ENCODE assay signal across 7 cellular contexts in genomic region chr14:61415934-61416333, GRCh38.
DNase-seq lines count a peak whose midpoint lies in the region; ATAC-seq and TF ChIP-seq lines count a peak whose summit lies in the region.
"Not testable (repeated sequence)": the region's sequence is repeated elsewhere in the genome, so short reads cannot be mapped to it uniquely, and the experiment has no call there.

No MANE protein-coding gene starts in this region.

- H3K9me3 Mint-ChIP-seq in activated CD4-positive, alpha-beta T cell treated with anti-CD3 and anti-CD28 coated beads for 36 hours (ENCODE audit: low read depth); activated CD8-positive, alpha-beta T cell treated with anti-CD3 and anti-CD28 coated beads for 36 hours; activated T-helper 2 cell treated with anti-CD3 and anti-CD28 coated beads, Interferon-gamma antibody, Interleukin-2, Interleukin-4, amounts not matched to agents 10 μg/mL and 5 μg/mL and 100 μg/mL, durations not matched to agents 14 hours and 24 hours and 36 hours; activated naive CD8-positive, alpha-beta T cell treated with anti-CD3 and anti-CD28 coated beads, Interleukin-2, amount 50 U/mL, for 24 hours: not testable (repeated sequence)

- H3K9me3 ChIP-seq in DND-41 (ENCODE audit: insufficient read depth, low read length, severe bottlenecking); left ventricle myocardium inferior (replicated peaks); gastrocnemius medialis: not testable (repeated sequence)

- peak overlapping the region; percentile 47 for H3K9ac ChIP-seq in DND-41 (ENCODE audit: low read depth, low read length)

- CTCF ChIA-PET in activated CD4-positive, alpha-beta T cell treated with anti-CD3 and anti-CD28 coated beads for 36 hours (lab: Charles Lee), result interaction anchor here (0.6 to 1.3 kb wide), 4 partner anchors 15 to 33 kb away, joined by 3 to 4 read pairs (median 3); no protein-coding TSS in a partner anchor
- CTCF ChIA-PET in activated CD8-positive, alpha-beta T cell treated with anti-CD3 and anti-CD28 coated beads for 36 hours (lab: Charles Lee), result interaction anchor here (1.2 kb wide), 1 partner anchor 11 kb away, joined by 3 read pairs; no protein-coding TSS in a partner anchor

- peak; percentile 66 for DNase-seq in DND-41
- DNase-seq in activated CD4-positive, alpha-beta T cell treated with anti-CD3 and anti-CD28 coated beads for 36 hours, result peak; percentile 41
- DNase-seq in activated CD8-positive, alpha-beta T cell treated with anti-CD3 and anti-CD28 coated beads for 36 hours, result peak; percentile 51
- DNase-seq in activated T-helper 2 cell treated with anti-CD3 and anti-CD28 coated beads, Interferon-gamma antibody, Interleukin-2, Interleukin-4, amounts not matched to agents 10 μg/mL and 5 μg/mL and 100 μg/mL, durations not matched to agents 14 hours and 24 hours and 36 hours (ENCODE audit: low spot score); activated naive CD8-positive, alpha-beta T cell treated with anti-CD3 and anti-CD28 coated beads, Interleukin-2, amount 50 U/mL, for 24 hours; left ventricle myocardium inferior; gastrocnemius medialis: not testable (repeated sequence)

- H3K36me3 Mint-ChIP-seq in activated CD4-positive, alpha-beta T cell treated with anti-CD3 and anti-CD28 coated beads for 36 hours (ENCODE audit: low read depth), result peaks cover 11% of the 10 kb centered on the region
- H3K36me3 Mint-ChIP-seq in activated CD8-positive, alpha-beta T cell treated with anti-CD3 and anti-CD28 coated beads for 36 hours (ENCODE audit: low read depth), result peaks cover 46% of the 10 kb centered on the region
- peaks cover 23% of the 10 kb centered on the region for H3K36me3 Mint-ChIP-seq in activated T-helper 2 cell treated with anti-CD3 and anti-CD28 coated beads, Interferon-gamma antibody, Interleukin-2, Interleukin-4, amounts not matched to agents 10 μg/mL and 5 μg/mL and 100 μg/mL, durations not matched to agents 14 hours and 24 hours and 36 hours (ENCODE audit: low read depth)
- H3K36me3 Mint-ChIP-seq in activated naive CD8-positive, alpha-beta T cell treated with anti-CD3 and anti-CD28 coated beads, Interleukin-2, amount 50 U/mL, for 24 hours (ENCODE audit: low read depth), result peaks cover 23% of the 10 kb centered on the region

- intact Hi-C loops in activated CD4-positive, alpha-beta T cell treated with anti-CD3 and anti-CD28 coated beads for 36 hours (cut with DNase I, micrococcal nuclease); activated CD8-positive, alpha-beta T cell treated with anti-CD3 and anti-CD28 coated beads for 36 hours (cut with micrococcal nuclease); activated T-helper 2 cell treated with anti-CD3 and anti-CD28 coated beads, Interferon-gamma antibody, Interleukin-2, Interleukin-4, amounts not matched to agents 10 μg/mL and 5 μg/mL and 100 μg/mL, durations not matched to agents 14 hours and 24 hours and 36 hours (cut with micrococcal nuclease); left ventricle myocardium inferior (cut with micrococcal nuclease); gastrocnemius medialis (cut with DNase I; ENCODE audit: low total_unique reads): not testable (repeated sequence)

- not testable (repeated sequence) for H3K4me1 Mint-ChIP-seq in activated CD4-positive, alpha-beta T cell treated with anti-CD3 and anti-CD28 coated beads for 36 hours; activated naive CD8-positive, alpha-beta T cell treated with anti-CD3 and anti-CD28 coated beads, Interleukin-2, amount 50 U/mL, for 24 hours
- peaks cover 50% of the 10 kb centered on the region for H3K4me1 Mint-ChIP-seq in activated CD8-positive, alpha-beta T cell treated with anti-CD3 and anti-CD28 coated beads for 36 hours (ENCODE audit: low read depth)
- H3K4me1 Mint-ChIP-seq in activated T-helper 2 cell treated with anti-CD3 and anti-CD28 coated beads, Interferon-gamma antibody, Interleukin-2, Interleukin-4, amounts not matched to agents 10 μg/mL and 5 μg/mL and 100 μg/mL, durations not matched to agents 14 hours and 24 hours and 36 hours (ENCODE audit: low read depth), result peaks cover 66% of the 10 kb centered on the region

- peaks cover 99% of the 10 kb centered on the region for H3K79me2 ChIP-seq in DND-41 (ENCODE audit: insufficient read depth, low read length)

- H3K27me3 ChIP-seq in DND-41 (ENCODE audit: insufficient read depth, low read length, poor library complexity); left ventricle myocardium inferior (ENCODE audit: low read depth); gastrocnemius medialis: not testable (repeated sequence)

- H3K27ac ChIP-seq in DND-41 (ENCODE audit: low read length) (peak overlapping the region; percentile 90), left ventricle myocardium inferior (replicated peaks) (peak overlapping the region; percentile 86), gastrocnemius medialis (peak overlapping the region in 3 of 4 donors; percentile 21 to 58 (median 25))

- not testable (repeated sequence) for TF ChIP-seq POLR2A in gastrocnemius medialis (IDR thresholded peaks at IDR 0.05)

- TF ChIP-seq CTCF in DND-41 (IDR thresholded peaks at IDR 0.05; ENCODE audit: borderline replicate concordance, extremely low read depth, low read length, poor library complexity, severe bottlenecking); activated CD8-positive, alpha-beta T cell treated with anti-CD3 and anti-CD28 coated beads for 36 hours (IDR thresholded peaks at IDR 0.05); left ventricle myocardium inferior (IDR thresholded peaks at IDR 0.05; ENCODE audit: borderline replicate concordance); gastrocnemius medialis (IDR thresholded peaks at IDR 0.05 in 4 of 5, conservative IDR thresholded peaks at IDR 0.05 in 1 of 5): not testable (repeated sequence)

- POLR2A ChIA-PET in activated CD4-positive, alpha-beta T cell treated with anti-CD3 and anti-CD28 coated beads for 36 hours (lab: Charles Lee), result not testable (repeated sequence)
- POLR2A ChIA-PET in activated CD8-positive, alpha-beta T cell treated with anti-CD3 and anti-CD28 coated beads for 36 hours (lab: Charles Lee), result interaction anchor here (0.8 to 1.5 kb wide), 3 partner anchors 13 to 135 kb away, joined by 3 to 6 read pairs (median 4); no protein-coding TSS in a partner anchor

- peaks cover 14% of the 10 kb centered on the region for H3K36me3 ChIP-seq in DND-41 (ENCODE audit: insufficient read depth, low read length)
- not testable (repeated sequence) for H3K36me3 ChIP-seq in left ventricle myocardium inferior, gastrocnemius medialis

- H3K4me3 Mint-ChIP-seq in activated CD4-positive, alpha-beta T cell treated with anti-CD3 and anti-CD28 coated beads for 36 hours; activated T-helper 2 cell treated with anti-CD3 and anti-CD28 coated beads, Interferon-gamma antibody, Interleukin-2, Interleukin-4, amounts not matched to agents 10 μg/mL and 5 μg/mL and 100 μg/mL, durations not matched to agents 14 hours and 24 hours and 36 hours (ENCODE audit: low read depth); activated naive CD8-positive, alpha-beta T cell treated with anti-CD3 and anti-CD28 coated beads, Interleukin-2, amount 50 U/mL, for 24 hours: not testable (repeated sequence)
- peak overlapping the region; percentile 29 for H3K4me3 Mint-ChIP-seq in activated CD8-positive, alpha-beta T cell treated with anti-CD3 and anti-CD28 coated beads for 36 hours

- not testable (repeated sequence) for H2AFZ ChIP-seq in DND-41 (ENCODE audit: low read depth, low read length)

- H3K27ac Mint-ChIP-seq in activated CD4-positive, alpha-beta T cell treated with anti-CD3 and anti-CD28 coated beads for 36 hours, result peak overlapping the region; percentile 86
- not testable (repeated sequence) for H3K27ac Mint-ChIP-seq in activated CD8-positive, alpha-beta T cell treated with anti-CD3 and anti-CD28 coated beads for 36 hours
- H3K27ac Mint-ChIP-seq in activated T-helper 2 cell treated with anti-CD3 and anti-CD28 coated beads, Interferon-gamma antibody, Interleukin-2, Interleukin-4, amounts not matched to agents 10 μg/mL and 5 μg/mL and 100 μg/mL, durations not matched to agents 14 hours and 24 hours and 36 hours, result peak overlapping the region; percentile 15
- peak overlapping the region; percentile 71 for H3K27ac Mint-ChIP-seq in activated naive CD8-positive, alpha-beta T cell treated with anti-CD3 and anti-CD28 coated beads, Interleukin-2, amount 50 U/mL, for 24 hours

- in situ Hi-C loops in gastrocnemius medialis (cut with MboI; ENCODE audit: low sequenced_read_pairs in 4 of 4), result not testable (repeated sequence)

- not testable (repeated sequence) for H3K27me3 Mint-ChIP-seq in activated CD4-positive, alpha-beta T cell treated with anti-CD3 and anti-CD28 coated beads for 36 hours; activated CD8-positive, alpha-beta T cell treated with anti-CD3 and anti-CD28 coated beads for 36 hours; activated T-helper 2 cell treated with anti-CD3 and anti-CD28 coated beads, Interferon-gamma antibody, Interleukin-2, Interleukin-4, amounts not matched to agents 10 μg/mL and 5 μg/mL and 100 μg/mL, durations not matched to agents 14 hours and 24 hours and 36 hours (ENCODE audit: low read depth); activated naive CD8-positive, alpha-beta T cell treated with anti-CD3 and anti-CD28 coated beads, Interleukin-2, amount 50 U/mL, for 24 hours

- H3K4me1 ChIP-seq in DND-41 (ENCODE audit: insufficient read depth, low read length) (peaks cover 89% of the 10 kb centered on the region), left ventricle myocardium inferior (peaks cover 60% of the 10 kb centered on the region), gastrocnemius medialis (peaks cover 14 to 17% of the 10 kb centered on the region in 2 donors)

- not testable (repeated sequence) for H3K4me3 ChIP-seq in DND-41 (ENCODE audit: low read depth in 1 of 2, low read length in 2 of 2); left ventricle myocardium inferior; gastrocnemius medialis

- not testable (repeated sequence) for H4K20me1 ChIP-seq in DND-41 (ENCODE audit: insufficient read depth, low read length)

- H3K4me2 ChIP-seq in DND-41 (ENCODE audit: insufficient read depth, low read length), result peak overlapping the region; percentile 53

- ATAC-seq in DND-41 (ENCODE audit: insufficient read depth, low read depth); activated CD4-positive, alpha-beta T cell treated with anti-CD3 and anti-CD28 coated beads for 36 hours; activated naive CD8-positive, alpha-beta T cell treated with anti-CD3 and anti-CD28 coated beads, Interleukin-2, amount 50 U/mL, for 24 hours; gastrocnemius medialis: not testable (repeated sequence)
- peak; percentile 8 for ATAC-seq in activated CD8-positive, alpha-beta T cell treated with anti-CD3 and anti-CD28 coated beads for 36 hours

Comparison
In these comparisons a context has a peak if more than half of its experiments do, and no peak if none do; other contexts are left out.
1. H3K27ac ChIP-seq: peak in every context shown above with its lines; median percentile 90 in DND-41; 86 in left ventricle myocardium inferior; 25 in gastrocnemius medialis.